ENCODE assay signal across 22 cellular contexts in the genomic region with DNA sequence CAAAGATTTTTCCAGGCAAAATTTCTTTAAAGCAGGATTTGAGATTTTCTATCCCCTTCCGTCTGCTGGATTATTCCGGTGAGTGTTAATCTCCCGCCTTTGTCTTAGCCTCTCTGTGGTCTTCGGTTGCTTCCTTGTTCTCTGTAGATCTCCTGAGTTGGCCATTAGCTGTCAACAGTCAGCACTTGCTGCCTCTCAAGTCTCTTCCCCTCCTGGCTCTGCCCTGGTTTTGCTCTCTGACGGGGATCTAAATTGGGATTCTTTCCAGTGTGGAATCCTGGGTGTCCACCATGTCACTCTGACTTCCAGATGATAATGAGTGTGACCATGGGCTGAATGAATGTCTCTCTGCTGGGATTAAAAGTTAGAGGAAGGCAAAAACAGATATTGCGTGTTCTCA.
A peak's percentile ranks its signal among the peaks of the same experiment; 100 is the strongest.
DNase-seq lines count a peak whose midpoint lies in the region; ATAC-seq and TF ChIP-seq lines count a peak whose summit lies in the region.
"Had no signal": no experiment of that assay in that cellular context is flagged by ENCODE, and none has a peak within 500 bp of the region (broad histone marks: within the 10 kb centered on the region; RNA-seq: fewer than 3 reads in every experiment).

No MANE protein-coding gene starts in this region.

- no peaks in the 10 kb centered on the region for H3K9me3 ChIP-seq in right cardiac atrium (ENCODE audit: control insufficient read depth, low read length)
- H3K9me3 ChIP-seq: Caco-2 had no signal

- H3K27ac Mint-ChIP-seq in progenitor cell of endocrine pancreas = peak overlapping the region; percentile 83
- H3K27ac Mint-ChIP-seq: B cell; CD4-positive, CD25-positive, alpha-beta regulatory T cell had no signal

- no peak overlapping the region for H3K4me3 Mint-ChIP-seq in progenitor cell of endocrine pancreas (ENCODE audit: low read depth)
- H3K4me3 Mint-ChIP-seq: B cell; CD4-positive, CD25-positive, alpha-beta regulatory T cell had no signal

- H3K4me3 ChIP-seq in right cardiac atrium (ENCODE audit: low read length) = no peak overlapping the region
- H3K4me3 ChIP-seq: GM23248 had no signal

- intact Hi-C loops in Right ventricle myocardium inferior (cut with DNase I) = no loop called here
- intact Hi-C loops in cardiac septum (cut with DNase I) = no loop called here
- intact Hi-C loops in Right ventricle myocardium superior (cut with DNase I) = loop anchor here (10.0 kb wide), 1 partner anchor 295 kb away; no protein-coding TSS in a partner anchor
- intact Hi-C loops in right cardiac atrium (cut with DNase I) = loop anchor here in 3 of 4 donors (10.0 kb wide), 2 partner anchors 115 to 295 kb away; no protein-coding TSS in a partner anchor

- H3K27me3 Mint-ChIP-seq in progenitor cell of endocrine pancreas = no peaks in the 10 kb centered on the region

- TF ChIP-seq CTCF in progenitor cell of endocrine pancreas (IDR thresholded peaks at IDR 0.05; ENCODE audit: unreplicated experiment) = no peak

- H3K4me1 Mint-ChIP-seq in progenitor cell of endocrine pancreas (ENCODE audit: low read depth) = peaks cover 45% of the 10 kb centered on the region

- peak overlapping the region; percentile 62 for H3K27ac ChIP-seq in right cardiac atrium (ENCODE audit: low read length)
- H3K27ac ChIP-seq: GM23248 had no signal

- H3K36me3 Mint-ChIP-seq in progenitor cell of endocrine pancreas (ENCODE audit: insufficient read depth) = no peaks in the 10 kb centered on the region
- H3K36me3 Mint-ChIP-seq: CD4-positive, CD25-positive, alpha-beta regulatory T cell had no signal

- DNase-seq in Right ventricle myocardium inferior (ENCODE audit: missing footprints) (no peak), cardiac septum (ENCODE audit: low spot score) (no peak), Right ventricle myocardium superior (no peak), right cardiac atrium (no peak), progenitor cell of endocrine pancreas (ENCODE audit: low spot score, unreplicated experiment) (no peak)
- no peak for DNase-seq in stimulated activated CD4-positive, alpha-beta T cell treated with anti-CD3 and anti-CD28 coated beads, Interleukin-2, amount 100 ng/mL, for 48 hours
- DNase-seq: Caco-2; CD4-positive, CD25-positive, alpha-beta regulatory T cell; DMS153; GDM1; GM23248; HCEC 1CT; KBM-7; NCI-H1105 treated with DMSO at 0.1 percent for 48 hours; NCI-H1694; NCI-H2081 treated with DMSO at 0.1 percent for 48 hours; NCI-H446 treated with DMSO at 0.1 percent for 48 hours; NK-92 treated with Interleukin-12 subunit alpha and Interleukin-12 subunit beta, amount 100 ng/mL, for 24 hours; SHP77 had no signal

- no peaks in the 10 kb centered on the region for H3K9me3 Mint-ChIP-seq in progenitor cell of endocrine pancreas (ENCODE audit: low read depth)
- H3K9me3 Mint-ChIP-seq: CD4-positive, CD25-positive, alpha-beta regulatory T cell had no signal

- 50% methylated on average over 6 of the region's 6 CpGs for WGBS in right cardiac atrium

- peak; percentile 56 for ATAC-seq in Right ventricle myocardium inferior
- peak; percentile 78 for ATAC-seq in Right ventricle myocardium superior (ENCODE audit: poor library complexity)
- peak; percentile 61 to 81 for ATAC-seq in right cardiac atrium
- no peak for ATAC-seq in GM18873 (IDR thresholded peaks at IDR 0.05; ENCODE audit: low FRiP score, unreplicated experiment)
- ATAC-seq in GM18502 (IDR thresholded peaks at IDR 0.05; ENCODE audit: poor library complexity, unreplicated experiment) = no peak

- H3K27me3 ChIP-seq in right cardiac atrium (ENCODE audit: control insufficient read depth, insufficient read depth) = no peaks in the 10 kb centered on the region

- H3K4me1 ChIP-seq in right cardiac atrium (ENCODE audit: control insufficient read depth, insufficient read depth, low read length) = peaks cover 15% of the 10 kb centered on the region

Comparison
In these comparisons a context has a peak if more than half of its experiments do, and no peak if none do; other contexts are left out.
1. intact Hi-C loops: an anchor here in Right ventricle myocardium superior (10.0 kb wide) and right cardiac atrium (10.0 kb wide); none called in Right ventricle myocardium inferior and cardiac septum.
2. ATAC-seq: peak in Right ventricle myocardium inferior (single experiment), Right ventricle myocardium superior (single experiment) and right cardiac atrium (2 of 2); none in GM18873 (single experiment) and GM18502 (single experiment).